ENCODE assay signal across 1 cellular context in genomic region chr7:114842551-114843065, GRCh38.
TF ChIP-seq lines count a peak whose summit lies in the region.

No MANE protein-coding gene starts in this region.

TF ChIP-seq in GM23338, 12 proteins besides CTCF, POLR2A, EP300 and RAD21 (continued from another document):
- TF ChIP-seq ZNF462 (CRISPR knock-in tag; IDR thresholded peaks at IDR 0.05): no peak
